Comparison of ENCODE assay signal across 9 cellular contexts in the genomic region with DNA sequence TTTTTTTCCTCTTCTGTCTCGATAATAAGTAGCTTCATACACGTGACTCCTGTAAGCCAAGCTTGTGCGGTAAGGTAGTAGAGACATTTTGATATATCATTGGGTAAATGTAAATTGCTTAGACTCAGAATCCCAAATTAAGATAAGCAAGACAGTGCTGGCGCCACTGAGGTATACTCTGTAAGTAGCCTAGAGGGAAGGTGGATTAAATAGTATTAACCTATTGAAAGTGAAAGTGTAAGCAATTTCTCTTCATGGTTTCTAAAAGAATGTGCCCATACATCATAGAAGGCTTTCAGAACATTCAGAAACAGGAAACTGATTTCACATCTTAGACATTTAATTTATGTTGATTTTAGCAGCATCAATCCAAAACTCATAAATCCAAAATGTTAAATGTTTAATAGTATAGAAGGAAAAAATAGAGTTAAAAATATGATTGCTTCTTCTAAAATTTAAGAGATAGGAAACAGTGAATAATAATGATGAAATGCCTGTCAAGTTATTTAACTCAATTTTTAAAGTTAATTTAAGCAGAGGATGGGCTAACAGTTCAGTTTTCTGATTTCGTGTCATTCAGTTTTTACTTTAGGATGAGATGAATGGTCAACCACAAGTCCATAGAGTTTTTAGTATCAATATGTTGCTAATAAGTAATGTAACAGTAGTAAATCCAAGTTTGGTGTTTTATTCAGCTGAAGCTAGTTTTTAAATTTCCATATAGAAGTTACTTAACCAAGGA. TPM values are rescaled to one million over a fixed set of nuclear protein-coding genes. Genes with fewer than 3 reads are reported as not detected.
DNase-seq lines count a peak whose midpoint lies in the region; ATAC-seq and TF ChIP-seq lines count a peak whose summit lies in the region.
"Had no signal": no experiment of that assay in that cellular context is flagged by ENCODE, and none has a peak within 500 bp of the region (broad histone marks: within the 10 kb centered on the region; RNA-seq: fewer than 3 reads in every experiment).

No MANE protein-coding gene starts in this region.

- no peaks in the 10 kb centered on the region for H3K27me3 Mint-ChIP-seq in activated naive CD4-positive, alpha-beta T cell treated with anti-CD3 and anti-CD28 coated beads, Interleukin-2, amount 10 ng/mL, durations not matched to agents 7 days and 5 days
- peaks cover under 1% of the 10 kb centered on the region for H3K27me3 Mint-ChIP-seq in activated CD8-positive, alpha-beta T cell treated with anti-CD3 and anti-CD28 coated beads, Interleukin-2, amount 10 ng/mL, durations not matched to agents 7 days and 5 days (ENCODE audit: low read depth)

- H3K4me3 Mint-ChIP-seq in activated naive CD4-positive, alpha-beta T cell treated with anti-CD3 and anti-CD28 coated beads, Interleukin-2, amount 10 ng/mL, durations not matched to agents 7 days and 5 days = peak overlapping the region; percentile 55
- H3K4me3 Mint-ChIP-seq in activated CD8-positive, alpha-beta T cell treated with anti-CD3 and anti-CD28 coated beads, Interleukin-2, amount 10 ng/mL, durations not matched to agents 7 days and 5 days = peak overlapping the region; percentile 58

- no peaks in the 10 kb centered on the region for H3K9me3 ChIP-seq in thyroid gland
- no peaks in the 10 kb centered on the region for H3K9me3 ChIP-seq in upper lobe of left lung

- CTCF ChIA-PET in activated naive CD4-positive, alpha-beta T cell treated with anti-CD3 and anti-CD28 coated beads, Interleukin-2, amount 10 ng/mL, durations not matched to agents 7 days and 5 days (lab: Charles Lee) = interaction anchor here (4.1 kb wide), 1 partner anchor 132 kb away, joined by 63 read pairs; no protein-coding TSS in a partner anchor
- CTCF ChIA-PET in activated CD8-positive, alpha-beta T cell treated with anti-CD3 and anti-CD28 coated beads, Interleukin-2, amount 10 ng/mL, durations not matched to agents 7 days and 5 days (lab: Charles Lee) = interaction anchor here (0.7 to 2.8 kb wide), 8 partner anchors 10 to 492 kb away, joined by 3 to 32 read pairs (median 8); no protein-coding TSS in a partner anchor

- WGBS in thyroid gland, 2 donors = 87 to 93% methylated on average over 5 of the region's 5 CpGs
- 50 to 56% methylated on average over 5 of the region's 5 CpGs for WGBS in upper lobe of left lung, 2 donors

- no peak for DNase-seq in activated naive CD4-positive, alpha-beta T cell treated with anti-CD3 and anti-CD28 coated beads, Interleukin-2, amount 10 ng/mL, durations not matched to agents 7 days and 5 days
- no peak for DNase-seq in activated naive CD4-positive, alpha-beta T cell treated with Interleukin-2 at 50 U/mL for 16 hours
- no peak for DNase-seq in activated CD8-positive, alpha-beta T cell treated with anti-CD3 and anti-CD28 coated beads, Interleukin-2, amount 10 ng/mL, durations not matched to agents 7 days and 5 days
- DNase-seq in thyroid gland (no peak), upper lobe of left lung (no peak)
- no peak for DNase-seq in effector CD4-positive, alpha-beta T cell
- DNase-seq: hippocampal formation had no signal

- intact Hi-C loops in thyroid gland (cut with DNase I) = loop anchor here (10.0 kb wide), 1 partner anchor 489 kb away; no protein-coding TSS in a partner anchor

- ATAC-seq in HG03108 (IDR thresholded peaks at IDR 0.05; ENCODE audit: unreplicated experiment) (peak; percentile 87), GM19035 (IDR thresholded peaks at IDR 0.05; ENCODE audit: unreplicated experiment) (no peak), upper lobe of left lung (ENCODE audit: low FRiP score in 2 of 2) (no peak)
- ATAC-seq in activated CD8-positive, alpha-beta T cell treated with anti-CD3 and anti-CD28 coated beads, Interleukin-2, amount 10 ng/mL, durations not matched to agents 7 days and 5 days = peak; percentile 90

- H3K36me3 Mint-ChIP-seq in activated naive CD4-positive, alpha-beta T cell treated with anti-CD3 and anti-CD28 coated beads, Interleukin-2, amount 10 ng/mL, durations not matched to agents 7 days and 5 days = no peaks in the 10 kb centered on the region
- H3K36me3 Mint-ChIP-seq in activated CD8-positive, alpha-beta T cell treated with anti-CD3 and anti-CD28 coated beads, Interleukin-2, amount 10 ng/mL, durations not matched to agents 7 days and 5 days (ENCODE audit: low read depth) = no peaks in the 10 kb centered on the region

- POLR2A ChIA-PET in activated CD8-positive, alpha-beta T cell treated with anti-CD3 and anti-CD28 coated beads, Interleukin-2, amount 10 ng/mL, durations not matched to agents 7 days and 5 days (lab: Charles Lee) = interaction anchor here (0.7 to 1.2 kb wide), 2 partner anchors 11 to 143 kb away, joined by 3 to 4 read pairs; no protein-coding TSS in a partner anchor

- no peaks in the 10 kb centered on the region for H3K4me1 ChIP-seq in thyroid gland
- H3K4me1 ChIP-seq in upper lobe of left lung = peaks cover 0 to 6% (median 5%) of the 10 kb centered on the region in 4 donors

- H3K27ac ChIP-seq in thyroid gland (no peak overlapping the region), upper lobe of left lung (no peak overlapping the region)

- H3K27me3 ChIP-seq in thyroid gland (no peaks in the 10 kb centered on the region), upper lobe of left lung (no peaks in the 10 kb centered on the region)

- H3K36me3 ChIP-seq in thyroid gland (no peaks in the 10 kb centered on the region), upper lobe of left lung (no peaks in the 10 kb centered on the region)

- H3K9me3 Mint-ChIP-seq in activated naive CD4-positive, alpha-beta T cell treated with anti-CD3 and anti-CD28 coated beads, Interleukin-2, amount 10 ng/mL, durations not matched to agents 7 days and 5 days = no peaks in the 10 kb centered on the region
- no peaks in the 10 kb centered on the region for H3K9me3 Mint-ChIP-seq in activated CD8-positive, alpha-beta T cell treated with anti-CD3 and anti-CD28 coated beads, Interleukin-2, amount 10 ng/mL, durations not matched to agents 7 days and 5 days (ENCODE audit: insufficient read depth)

- H3K4me3 ChIP-seq in thyroid gland (replicated peaks in 1 of 3) = no peak overlapping the region
- peak overlapping the region in 1 of 4 donors; percentile 29 for H3K4me3 ChIP-seq in upper lobe of left lung

- no peak for TF ChIP-seq EP300 in upper lobe of left lung (IDR thresholded peaks at IDR 0.05)

- TF ChIP-seq CTCF in thyroid gland (IDR thresholded peaks at IDR 0.05) (no peak), upper lobe of left lung (IDR thresholded peaks at IDR 0.05) (no peak)

- peaks cover 22% of the 10 kb centered on the region for H3K4me1 Mint-ChIP-seq in activated naive CD4-positive, alpha-beta T cell treated with anti-CD3 and anti-CD28 coated beads, Interleukin-2, amount 10 ng/mL, durations not matched to agents 7 days and 5 days
- H3K4me1 Mint-ChIP-seq in activated CD8-positive, alpha-beta T cell treated with anti-CD3 and anti-CD28 coated beads, Interleukin-2, amount 10 ng/mL, durations not matched to agents 7 days and 5 days (ENCODE audit: low read depth) = peaks cover 21% of the 10 kb centered on the region

- peak overlapping the region; percentile 59 for H3K27ac Mint-ChIP-seq in activated naive CD4-positive, alpha-beta T cell treated with anti-CD3 and anti-CD28 coated beads, Interleukin-2, amount 10 ng/mL, durations not matched to agents 7 days and 5 days
- H3K27ac Mint-ChIP-seq in activated CD8-positive, alpha-beta T cell treated with anti-CD3 and anti-CD28 coated beads, Interleukin-2, amount 10 ng/mL, durations not matched to agents 7 days and 5 days = peak overlapping the region; percentile 66

- no peak for TF ChIP-seq POLR2A in thyroid gland (IDR thresholded peaks at IDR 0.05)
- TF ChIP-seq POLR2A in upper lobe of left lung (IDR thresholded peaks at IDR 0.05) = no peak

RNA-seq across cellular contexts. Expression of a gene that starts 36.8 kb away (rescaled TPM):
- not detected for total RNA-seq in activated CD8-positive, alpha-beta T cell treated with anti-CD3 and anti-CD28 coated beads, Interleukin-2, amount 10 ng/mL, durations not matched to agents 7 days and 5 days
- total RNA-seq in thyroid gland (not detected), upper lobe of left lung (not detected)

Comparison
In these comparisons a context has a peak if more than half of its experiments do, and no peak if none do; other contexts are left out.
1. ATAC-seq: peak in HG03108 (single experiment) and activated CD8-positive, alpha-beta T cell treated with anti-CD3 and anti-CD28 coated beads, Interleukin-2, amount 10 ng/mL, durations not matched to agents 7 days and 5 days (single experiment); none in GM19035 (single experiment) and upper lobe of left lung (0 of 2).